ENCODE assay signal across 15 cellular contexts in the genomic region with DNA sequence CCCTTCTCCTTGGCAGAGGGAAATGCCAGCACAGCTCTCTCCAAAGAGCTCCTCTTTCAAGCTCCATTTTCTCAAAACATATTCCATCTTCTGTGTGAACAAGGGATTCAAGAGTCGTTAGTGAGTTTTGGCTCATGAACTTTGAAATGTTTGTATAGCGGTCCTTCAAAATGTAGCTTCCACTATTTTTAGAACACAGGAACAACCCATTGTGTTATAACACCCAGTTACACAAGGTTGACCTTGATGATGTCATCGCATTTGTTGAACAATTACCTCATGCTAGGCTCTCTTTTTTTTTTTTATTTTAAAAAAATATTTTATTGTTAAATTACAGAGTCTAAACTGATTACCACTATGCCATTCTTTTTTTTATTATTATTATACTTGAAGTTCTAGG.
"Had no signal": no experiment of that assay in that cellular context is flagged by ENCODE, and none has a peak within 500 bp of the region (broad histone marks: within the 10 kb centered on the region; RNA-seq: fewer than 3 reads in every experiment).

No MANE protein-coding gene starts in this region.

- H3K27me3 ChIP-seq: gastrocnemius medialis, hepatocyte had no signal

- H3K4me3 Mint-ChIP-seq: memory B cell, nephron, T-helper 17 cell had no signal

- H3K36me3 Mint-ChIP-seq: memory B cell had no signal

- H3K4me2 ChIP-seq: hepatocyte had no signal

- H3K27ac ChIP-seq: gastrocnemius medialis, hepatocyte, psoas muscle had no signal

- H3K79me2 ChIP-seq: hepatocyte had no signal

- H3K4me1 Mint-ChIP-seq: memory B cell, nephron, T-helper 17 cell had no signal

- DNase-seq: activated CD4-positive, alpha-beta T cell treated with anti-CD3 and anti-CD28 coated beads, Interleukin-2, amount 50 U/mL, for 1 hour; activated CD4-positive, CD25-positive, alpha-beta regulatory T cell; activated naive CD4-positive, alpha-beta T cell treated with anti-CD3 and anti-CD28 coated beads, Interleukin-2, amount 50 U/mL, for 16 hours; activated T-cell treated with anti-CD3 and anti-CD28 coated beads for 4 hours; gastrocnemius medialis; occipital lobe; psoas muscle; stimulated activated CD4-positive, alpha-beta T cell treated with anti-CD3 and anti-CD28 coated beads, Interleukin-12 subunit alpha, Interleukin-12 subunit beta, amount 100 ng/mL, for 4 hours; stimulated activated naive CD8-positive, alpha-beta T cell treated with anti-CD3 and anti-CD28 coated beads, Interleukin-15, Interleukin-2, amounts not matched to agents 100 U/mL and 50 U/mL, for 24 hours; T-helper 17 cell had no signal

- H3K4me1 ChIP-seq: gastrocnemius medialis, psoas muscle had no signal

- H3K4me3 ChIP-seq: gastrocnemius medialis, hepatocyte, psoas muscle had no signal

- H2AFZ ChIP-seq: hepatocyte had no signal

- H3K9me3 ChIP-seq: gastrocnemius medialis, psoas muscle had no signal

- H3K27ac Mint-ChIP-seq: activated T-helper 2 cell treated with anti-CD3 and anti-CD28 coated beads, Interferon-gamma antibody, Interleukin-2, Interleukin-4, amounts not matched to agents 10 μg/mL and 5 μg/mL and 100 μg/mL, durations not matched to agents 14 hours and 24 hours and 36 hours; memory B cell; nephron; T-helper 17 cell had no signal

- ATAC-seq: gastrocnemius medialis; psoas muscle; stimulated activated naive CD8-positive, alpha-beta T cell treated with anti-CD3 and anti-CD28 coated beads, Interleukin-15, Interleukin-2, amounts not matched to agents 100 U/mL and 50 U/mL, for 24 hours; T-helper 17 cell had no signal

- H3K36me3 ChIP-seq: gastrocnemius medialis had no signal

- FAIRE-seq: TTC549 had no signal
